ENCODE assay signal across 14 cellular contexts in genomic region chr7:95469850-95470249, GRCh38. TPM values are rescaled to one million over a fixed set of nuclear protein-coding genes. Genes with fewer than 3 reads are reported as not detected.
DNase-seq lines count a peak whose midpoint lies in the region; ATAC-seq and TF ChIP-seq lines count a peak whose summit lies in the region.
"Had no signal": no experiment of that assay in that cellular context is flagged by ENCODE, and none has a peak within 500 bp of the region (broad histone marks: within the 10 kb centered on the region; RNA-seq: fewer than 3 reads in every experiment).

No MANE protein-coding gene starts in this region.

- H3K27me3 ChIP-seq in HUES48 (ENCODE audit: control insufficient read depth, insufficient read depth, low read length): no peaks in the 10 kb centered on the region
- no peaks in the 10 kb centered on the region for H3K27me3 ChIP-seq in neural cell (ENCODE audit: insufficient read depth, low read depth, low read length)
- H3K27me3 ChIP-seq in Karpas-422 (ENCODE audit: low read length): no peaks in the 10 kb centered on the region

- TF ChIP-seq RAD21 in neural cell (conservative IDR thresholded peaks at IDR 0.05): peak; percentile 40

- intact Hi-C loops in sciatic nerve (cut with DNase I): no loop called here
- intact Hi-C loops in mucosa of descending colon (cut with DNase I, micrococcal nuclease): no loop called here

- TF ChIP-seq EP300 in neural cell (conservative IDR thresholded peaks at IDR 0.05; ENCODE audit: poor library complexity, severe bottlenecking): peak; percentile 41

- H3K79me2 ChIP-seq in neural cell (replicated peaks; ENCODE audit: insufficient read depth, low read length) (no peaks in the 10 kb centered on the region), Karpas-422 (ENCODE audit: low read length) (no peaks in the 10 kb centered on the region)
- H3K79me2 ChIP-seq: parathyroid adenoma had no signal

- no peaks in the 10 kb centered on the region for H3K9me3 ChIP-seq in HUES48 (ENCODE audit: control insufficient read depth, insufficient read depth, low read length)
- no peaks in the 10 kb centered on the region for H3K9me3 ChIP-seq in neural cell (ENCODE audit: low read length)
- no peaks in the 10 kb centered on the region for H3K9me3 ChIP-seq in Karpas-422 (ENCODE audit: low read length)
- no peaks in the 10 kb centered on the region for H3K9me3 ChIP-seq in mucosa of descending colon

- TF ChIP-seq CTCF in neural cell (IDR thresholded peaks at IDR 0.05; ENCODE audit: poor library complexity, severe bottlenecking) (no peak), mucosa of descending colon (IDR thresholded peaks at IDR 0.05) (no peak)

- H4K20me1 ChIP-seq in neural cell (ENCODE audit: insufficient read depth) (no peaks in the 10 kb centered on the region), Karpas-422 (ENCODE audit: insufficient read depth, low read depth, low read length) (no peaks in the 10 kb centered on the region)

- no peak overlapping the region for H3K4me3 ChIP-seq in HUES48 (ENCODE audit: low read depth, low read length)
- H3K4me3 ChIP-seq in neural cell (ENCODE audit: low read length): no peak overlapping the region
- no peak overlapping the region for H3K4me3 ChIP-seq in Karpas-422 (ENCODE audit: low read length)
- no peak overlapping the region for H3K4me3 ChIP-seq in mucosa of descending colon

- H3K27ac ChIP-seq in HUES48 (ENCODE audit: low read depth, low read length) (peak overlapping the region; percentile 89), neural cell (ENCODE audit: low read length) (peak overlapping the region; percentile 77), Karpas-422 (ENCODE audit: low read length) (no peak overlapping the region)
- H3K27ac ChIP-seq: parathyroid adenoma had no signal

- H3K9me2 ChIP-seq in neural cell (ENCODE audit: insufficient read depth, low read length): no peaks in the 10 kb centered on the region
- no peaks in the 10 kb centered on the region for H3K9me2 ChIP-seq in Karpas-422 (replicated peaks; ENCODE audit: insufficient read depth, low read length)

- H3K4me1 ChIP-seq in HUES48 (ENCODE audit: control insufficient read depth, insufficient read depth, low read length): peaks cover 29% of the 10 kb centered on the region
- no peaks in the 10 kb centered on the region for H3K4me1 ChIP-seq in Karpas-422 (ENCODE audit: low read length)
- H3K4me1 ChIP-seq in mucosa of descending colon (ENCODE audit: low read depth): peaks cover 4% of the 10 kb centered on the region
- H3K4me1 ChIP-seq: parathyroid adenoma had no signal

- H3K4me2 ChIP-seq in neural cell (ENCODE audit: low read length) (peak overlapping the region; percentile 6), Karpas-422 (ENCODE audit: low read depth, low read length, poor library complexity, severe bottlenecking) (no peak overlapping the region)

- H3K36me3 ChIP-seq in HUES48 (ENCODE audit: control insufficient read depth, insufficient read depth, low read length) (no peaks in the 10 kb centered on the region), neural cell (ENCODE audit: insufficient read depth, low read length) (no peaks in the 10 kb centered on the region), Karpas-422 (ENCODE audit: insufficient read depth, low read length) (no peaks in the 10 kb centered on the region), mucosa of descending colon (ENCODE audit: low read depth) (no peaks in the 10 kb centered on the region)

- DNase-seq in NCI-H2029 treated with DMSO at 0.1 percent for 48 hours (lab: John Stamatoyannopoulos, UW) (peak; percentile 75), SHP77 treated with DMSO at 0.1 percent for 48 hours (lab: John Stamatoyannopoulos, UW) (peak; percentile 78), Karpas-422 (no peak), sciatic nerve (ENCODE audit: low spot score) (no peak), mucosa of descending colon (no peak)
- DNase-seq: activated CD8-positive, alpha-beta memory T cell treated with anti-CD3 and anti-CD28 coated beads, Interleukin-2, amount 50 U/mL, for 48 hours; amygdala; effector CD8-positive, alpha-beta T cell; HFFc6; stimulated activated CD4-positive, alpha-beta T cell treated with anti-CD3 and anti-CD28 coated beads, Interleukin-1b, Interleukin-23, amount 100 ng/mL, for 48 hours had no signal

- ATAC-seq in GM19023 (IDR thresholded peaks at IDR 0.05; ENCODE audit: unreplicated experiment) (no peak), sciatic nerve (no peak), mucosa of descending colon (no peak)

- H3F3A ChIP-seq in neural cell (ENCODE audit: insufficient read depth, low read length, poor library complexity, severe bottlenecking): peaks cover 29% of the 10 kb centered on the region

- H3K9ac ChIP-seq in HUES48 (ENCODE audit: low read depth, low read length) (no peak overlapping the region), neural cell (ENCODE audit: low read length) (peak overlapping the region; percentile 25), Karpas-422 (ENCODE audit: low read length) (no peak overlapping the region)
- H3K9ac ChIP-seq: parathyroid adenoma had no signal

- H2AFZ ChIP-seq in neural cell (ENCODE audit: low read depth, low read length) (no peak overlapping the region), Karpas-422 (ENCODE audit: low read length) (no peak overlapping the region)
- H2AFZ ChIP-seq: parathyroid adenoma had no signal

TF ChIP-seq in neural cell, 6 proteins besides CTCF, POLR2A, EP300 and RAD21:
- TF ChIP-seq SMC3 (conservative IDR thresholded peaks at IDR 0.05; ENCODE audit: poor library complexity) (peak; percentile 40), MXI1 (conservative IDR thresholded peaks at IDR 0.05; ENCODE audit: poor library complexity, severe bottlenecking) (peak; percentile 62), POLR2AphosphoS5 (IDR thresholded peaks at IDR 0.05) (peak; percentile 14), TAF1 (IDR thresholded peaks at IDR 0.05; ENCODE audit: low read depth) (no peak), REST (IDR thresholded peaks at IDR 0.05; ENCODE audit: borderline replicate concordance) (no peak), EZH2 (IDR thresholded peaks at IDR 0.05; ENCODE audit: borderline replicate concordance, insufficient read depth, low read length, poor library complexity, severe bottlenecking) (no peak)
TF ChIP-seq in neural cell: peak in this region for 3.

RNA-seq across cellular contexts. Expression of gene ASB4, which starts 15.9 kb away (rescaled TPM):
- polyA plus RNA-seq in neural cell: 0.11 and 0.56 TPM in 2 replicates
- polyA minus RNA-seq in neural cell: 0.23 TPM in 1 of 2 replicates, not detected in the other
- total RNA-seq in Karpas-422 (2014; rRNA removed; shearing (Covaris generic); ENCODE audit: low replicate concordance): not detected in 2 replicates
- total RNA-seq in sciatic nerve: 0.80 TPM
- under 1 TPM in 2 of 3 donors, not detected in 1; 0.13 to 0.84 TPM for total RNA-seq in mucosa of descending colon
- total RNA-seq: HFFc6 had no signal

RNA-seq across cellular contexts. Expression of gene PON2, which starts 35.0 kb away (rescaled TPM):
- 23.1 and 28.1 TPM in 2 replicates for polyA plus RNA-seq in neural cell
- 16.9 and 22.2 TPM in 2 replicates for polyA minus RNA-seq in neural cell
- not detected in 2 replicates for total RNA-seq in Karpas-422 (2014; rRNA removed; shearing (Covaris generic); ENCODE audit: low replicate concordance)
- total RNA-seq in sciatic nerve (111 TPM), mucosa of descending colon (100 to 1,000 TPM in 2 of 3 donors, 10 to 100 TPM in 1; 95.9 to 140 (median 129) TPM)

Comparison
In these comparisons a context has a peak if more than half of its experiments do, and no peak if none do; other contexts are left out.
1. DNase-seq: peak in NCI-H2029 treated with DMSO at 0.1 percent for 48 hours (single experiment) and SHP77 treated with DMSO at 0.1 percent for 48 hours (single experiment); none in Karpas-422 (single experiment), sciatic nerve (single experiment) and mucosa of descending colon (0 of 3).
2. RNA of gene PON2, which starts 35.0 kb away (total RNA-seq): 95.9 to 140 TPM in mucosa of descending colon and 111 TPM in sciatic nerve (single experiment); not detected in Karpas-422; every median in the first group is over 10 times any median in the second.